19 cellular contexts compared by ENCODE assay signal in the genomic region with DNA sequence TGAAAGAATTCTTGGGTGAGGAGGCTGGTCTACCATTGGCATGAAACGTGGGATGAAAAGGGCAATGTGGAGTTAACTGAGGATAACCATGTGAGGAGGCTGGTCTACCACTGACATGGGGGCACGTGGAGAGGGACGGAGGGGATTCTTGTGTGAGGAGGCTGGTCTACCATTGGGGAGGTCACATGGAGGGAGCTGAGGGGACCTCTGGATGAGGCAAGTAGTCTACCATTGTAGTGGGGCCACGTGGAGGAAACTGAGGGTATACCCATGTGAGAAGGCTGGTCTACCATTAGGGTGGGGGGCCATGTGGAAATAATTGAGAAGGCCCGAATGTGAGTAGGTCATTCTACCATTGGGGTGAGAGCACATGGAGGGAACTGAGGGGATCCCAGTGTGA.
"Had no signal": no experiment of that assay in that cellular context is flagged by ENCODE, and none has a peak within 500 bp of the region (broad histone marks: within the 10 kb centered on the region; RNA-seq: fewer than 3 reads in every experiment).

No MANE protein-coding gene starts in this region.

- H3K4me3 ChIP-seq: body of pancreas, colonic mucosa, gastrocnemius medialis, heart left ventricle, mucosa of descending colon, prostate gland, right atrium auricular region, vagina had no signal

- H3K27ac ChIP-seq: body of pancreas, colonic mucosa, gastrocnemius medialis, heart left ventricle, prostate gland, right atrium auricular region, vagina had no signal

- ATAC-seq: body of pancreas; gastrocnemius medialis; heart left ventricle; mucosa of descending colon; stimulated activated naive B cell treated with anti-CD40 and anti-IgM and Interleukin-4, amounts not matched to agents 10 μg/mL and 1 μg/mL and 100 μg/mL, for 72 hours; T-cell had no signal

- H3K9me3 ChIP-seq: body of pancreas, colonic mucosa, gastrocnemius medialis, mucosa of descending colon, prostate gland, SK-N-SH, vagina had no signal

- H3K4me1 ChIP-seq: body of pancreas, colonic mucosa, gastrocnemius medialis, heart left ventricle, prostate gland, right atrium auricular region, vagina had no signal

- H3K27me3 ChIP-seq: body of pancreas, colonic mucosa, right atrium auricular region, vagina had no signal

- H3K36me3 ChIP-seq: colonic mucosa, gastrocnemius medialis, heart left ventricle, prostate gland, right atrium auricular region, vagina had no signal

- DNase-seq: activated CD4-positive, alpha-beta T cell treated with anti-CD3 and anti-CD28 coated beads, Interleukin-2, amount 10 ng/mL, durations not matched to agents 24 days and 14 days; activated CD8-positive, alpha-beta memory T cell treated with anti-CD3 and anti-CD28 coated beads, Interleukin-2, amount 50 U/mL, for 48 hours; activated naive CD8-positive, alpha-beta T cell treated with anti-CD3 and anti-CD28 coated beads, Interleukin-2, amount 10 ng/mL, durations not matched to agents 7 days and 5 days; activated T-cell treated with anti-CD3 and anti-CD28 coated beads, Interleukin-2, amount 50 U/mL, for 48 hours; amygdala; body of pancreas; central memory CD4-positive, alpha-beta T cell; colonic mucosa; gastrocnemius medialis; kidney glomerular epithelial cell; mucosa of descending colon; naive B cell; SK-N-SH; stimulated activated naive B cell treated with anti-CD40 and anti-IgM and Interleukin-4, amounts not matched to agents 10 μg/mL and 1 μg/mL and 100 μg/mL, for 72 hours; T-cell had no signal
